In genomic region chr2:102782187-102782586, GRCh38 we compare ENCODE assay signal across 33 cellular contexts.
"Had no signal": no experiment of that assay in that cellular context is flagged by ENCODE, and none has a peak within 500 bp of the region (broad histone marks: within the 10 kb centered on the region; RNA-seq: fewer than 3 reads in every experiment).

No MANE protein-coding gene starts in this region.

- FAIRE-seq: astrocyte, bronchial epithelial cell, endothelial cell of umbilical vein had no signal

- H3K36me3 ChIP-seq: brain microvascular endothelial cell, esophagus squamous epithelium, gastroesophageal sphincter had no signal

- ATAC-seq: activated CD4-positive, CD25-positive, alpha-beta regulatory T cell treated with anti-CD3 and anti-CD28 coated beads, Interleukin-2, amount 50 U/mL, for 24 hours; activated CD8-positive, alpha-beta T cell treated with anti-CD3 and anti-CD28 coated beads for 36 hours; activated T-cell treated with anti-CD3 and anti-CD28 coated beads, Interleukin-2, amount 50 U/mL, for 4 hours; activated T-helper 17 cell treated with anti-CD3 and anti-CD28 coated beads, Interleukin-2, amount 50 U/mL, for 72 hours; gastroesophageal sphincter; T-helper 17 cell had no signal

- H3K4me1 ChIP-seq: esophagus squamous epithelium, gastroesophageal sphincter had no signal

- DNase-seq: activated B cell treated with CpG ODN at 0.5 μM for 24 hours; activated CD4-positive, alpha-beta T cell treated with anti-CD3 and anti-CD28 coated beads for 48 hours; activated CD4-positive, alpha-beta T cell treated with anti-CD3 and anti-CD28 coated beads, Interleukin-2, amount 50 U/mL, for 1 hour; activated CD4-positive, alpha-beta T cell treated with anti-CD3 and anti-CD28 coated beads, Interleukin-2, amount 50 U/mL, for 48 hours; activated CD8-positive, alpha-beta memory T cell treated with anti-CD3 and anti-CD28 coated beads for 24 hours; activated CD8-positive, alpha-beta T cell treated with anti-CD3 and anti-CD28 coated beads for 36 hours; activated effector memory CD4-positive, alpha-beta T cell treated with Interleukin-2 at 50 U/mL for 16 hours; activated gamma-delta T cell treated with Interleukin-2 at 50 U/mL for 16 hours; activated naive CD4-positive, alpha-beta T cell treated with anti-CD3 and anti-CD28 coated beads, Interleukin-2, amount 50 U/mL, for 16 hours; activated naive CD4-positive, alpha-beta T cell treated with Interleukin-2 at 50 U/mL for 16 hours; activated T-cell treated with anti-CD3 and anti-CD28 coated beads, Interleukin-2, amount 50 U/mL, for 4 hours; amniotic stem cell; anterior cingulate cortex; brain microvascular endothelial cell; dorsolateral prefrontal cortex; effector memory CD4-positive, alpha-beta T cell; endodermal cell; esophagus squamous epithelium; T-helper 1 cell; T-helper 17 cell; T1000 had no signal

- H3K4me3 Mint-ChIP-seq: activated B cell treated with CpG ODN at 0.5 μM for 24 hours; activated CD8-positive, alpha-beta T cell treated with anti-CD3 and anti-CD28 coated beads for 36 hours; activated naive CD8-positive, alpha-beta T cell; activated T-cell treated with anti-CD3 and anti-CD28 coated beads, Interleukin-2, amount 50 U/mL, for 4 hours; activated T-helper 17 cell treated with anti-CD3 and anti-CD28 coated beads, Interleukin-2, amount 50 U/mL, for 72 hours; central memory CD8-positive, alpha-beta T cell; dendritic cell treated with granulocyte-macrophage colony-stimulating factor and Interleukin-4, amounts not matched to agents 40 ng/mL and 50 ng/mL, for 4 days; endodermal cell; T-helper 17 cell; T-helper 2 cell treated with Interferon-gamma antibody and Interleukin-4, amounts not matched to agents 5 μg/mL and 100 μg/mL, for 36 hours had no signal

- H3K27me3 ChIP-seq: brain microvascular endothelial cell, dorsolateral prefrontal cortex, esophagus squamous epithelium, gastroesophageal sphincter had no signal

- H3K27ac ChIP-seq: brain microvascular endothelial cell, coronary artery, dorsolateral prefrontal cortex, epithelial cell of prostate, esophagus squamous epithelium, gastroesophageal sphincter had no signal

- H3K4me3 ChIP-seq: coronary artery, dorsolateral prefrontal cortex, esophagus squamous epithelium, gastroesophageal sphincter had no signal

- H3K9me3 Mint-ChIP-seq: activated B cell treated with CpG ODN at 0.5 μM for 24 hours; activated CD8-positive, alpha-beta T cell treated with anti-CD3 and anti-CD28 coated beads for 36 hours; activated T-cell treated with anti-CD3 and anti-CD28 coated beads, Interleukin-2, amount 50 U/mL, for 4 hours; activated T-helper 17 cell treated with anti-CD3 and anti-CD28 coated beads, Interleukin-2, amount 50 U/mL, for 72 hours; central memory CD8-positive, alpha-beta T cell; dendritic cell treated with granulocyte-macrophage colony-stimulating factor and Interleukin-4, amounts not matched to agents 40 ng/mL and 50 ng/mL, for 4 days; endodermal cell; T-helper 2 cell treated with Interferon-gamma antibody and Interleukin-4, amounts not matched to agents 5 μg/mL and 100 μg/mL, for 36 hours had no signal

- H3K9me3 ChIP-seq: esophagus squamous epithelium, gastroesophageal sphincter had no signal

- H3K27ac Mint-ChIP-seq: activated B cell treated with CpG ODN at 0.5 μM for 24 hours; activated CD8-positive, alpha-beta T cell treated with anti-CD3 and anti-CD28 coated beads for 36 hours; activated naive CD8-positive, alpha-beta T cell; activated T-helper 17 cell treated with anti-CD3 and anti-CD28 coated beads, Interleukin-2, amount 50 U/mL, for 72 hours; dendritic cell treated with granulocyte-macrophage colony-stimulating factor and Interleukin-4, amounts not matched to agents 40 ng/mL and 50 ng/mL, for 4 days; endodermal cell; T-helper 17 cell; T-helper 2 cell treated with Interferon-gamma antibody and Interleukin-4, amounts not matched to agents 5 μg/mL and 100 μg/mL, for 36 hours had no signal

- H3K4me1 Mint-ChIP-seq: activated B cell treated with CpG ODN at 0.5 μM for 24 hours; activated T-helper 17 cell treated with anti-CD3 and anti-CD28 coated beads, Interleukin-2, amount 50 U/mL, for 72 hours; endodermal cell; T-helper 17 cell had no signal

- H3K27me3 Mint-ChIP-seq: activated B cell treated with CpG ODN at 0.5 μM for 24 hours; activated CD8-positive, alpha-beta T cell treated with anti-CD3 and anti-CD28 coated beads for 36 hours; activated naive CD8-positive, alpha-beta T cell; activated T-helper 17 cell treated with anti-CD3 and anti-CD28 coated beads, Interleukin-2, amount 50 U/mL, for 72 hours; central memory CD8-positive, alpha-beta T cell; dendritic cell treated with granulocyte-macrophage colony-stimulating factor and Interleukin-4, amounts not matched to agents 40 ng/mL and 50 ng/mL, for 4 days; T-helper 17 cell had no signal
